Comparison of ENCODE assay signal across 1 cellular context in the genomic region with DNA sequence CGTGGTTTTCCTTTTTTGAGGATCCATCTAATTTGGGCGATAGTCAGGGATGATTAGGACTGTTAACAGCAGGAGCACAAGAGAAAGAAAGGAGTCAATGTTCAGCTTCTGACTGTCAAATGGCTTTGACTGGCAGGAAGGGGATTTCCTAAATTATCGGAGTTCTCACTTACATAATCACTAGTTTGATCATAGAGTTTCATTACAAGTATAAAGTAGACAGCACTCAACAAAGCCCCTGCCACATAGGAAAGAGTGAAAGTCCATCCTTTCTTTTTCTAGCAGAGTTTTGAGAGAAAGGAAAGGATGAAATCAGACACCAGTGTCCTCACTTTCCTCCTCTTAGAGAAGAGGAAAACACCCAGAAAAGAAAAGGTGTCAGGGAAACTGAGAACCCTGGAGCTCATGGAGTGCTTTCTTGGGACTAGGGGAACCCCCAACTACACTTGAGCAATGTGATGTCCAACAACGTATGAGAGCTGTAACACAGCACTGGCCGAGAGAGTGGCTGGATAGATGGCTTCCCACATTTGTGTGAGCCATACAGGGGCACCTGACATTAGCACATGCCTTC.
TF ChIP-seq lines count a peak whose summit lies in the region.

No MANE protein-coding gene starts in this region.

TF ChIP-seq in GM12878, 131 proteins besides CTCF, POLR2A, EP300 and RAD21 (continues in another document):
- peak; percentile 85 for TF ChIP-seq EED (IDR thresholded peaks at IDR 0.05; ENCODE audit: low read depth)
- TF ChIP-seq SMARCA5 (IDR thresholded peaks at IDR 0.05), result no peak
- TF ChIP-seq KAT2A (conservative IDR thresholded peaks at IDR 0.05; ENCODE audit: control insufficient read depth, low read depth, low read length), result no peak
- TF ChIP-seq, protein P1, sequence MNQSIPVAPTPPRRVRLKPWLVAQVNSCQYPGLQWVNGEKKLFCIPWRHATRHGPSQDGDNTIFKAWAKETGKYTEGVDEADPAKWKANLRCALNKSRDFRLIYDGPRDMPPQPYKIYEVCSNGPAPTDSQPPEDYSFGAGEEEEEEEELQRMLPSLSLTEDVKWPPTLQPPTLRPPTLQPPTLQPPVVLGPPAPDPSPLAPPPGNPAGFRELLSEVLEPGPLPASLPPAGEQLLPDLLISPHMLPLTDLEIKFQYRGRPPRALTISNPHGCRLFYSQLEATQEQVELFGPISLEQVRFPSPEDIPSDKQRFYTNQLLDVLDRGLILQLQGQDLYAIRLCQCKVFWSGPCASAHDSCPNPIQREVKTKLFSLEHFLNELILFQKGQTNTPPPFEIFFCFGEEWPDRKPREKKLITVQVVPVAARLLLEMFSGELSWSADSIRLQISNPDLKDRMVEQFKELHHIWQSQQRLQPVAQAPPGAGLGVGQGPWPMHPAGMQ (IDR thresholded peaks at IDR 0.05; ENCODE audit: borderline replicate concordance), result no peak
- no peak for TF ChIP-seq CBX5 (IDR thresholded peaks at IDR 0.05; ENCODE audit: low read depth)
- TF ChIP-seq, protein P2, sequence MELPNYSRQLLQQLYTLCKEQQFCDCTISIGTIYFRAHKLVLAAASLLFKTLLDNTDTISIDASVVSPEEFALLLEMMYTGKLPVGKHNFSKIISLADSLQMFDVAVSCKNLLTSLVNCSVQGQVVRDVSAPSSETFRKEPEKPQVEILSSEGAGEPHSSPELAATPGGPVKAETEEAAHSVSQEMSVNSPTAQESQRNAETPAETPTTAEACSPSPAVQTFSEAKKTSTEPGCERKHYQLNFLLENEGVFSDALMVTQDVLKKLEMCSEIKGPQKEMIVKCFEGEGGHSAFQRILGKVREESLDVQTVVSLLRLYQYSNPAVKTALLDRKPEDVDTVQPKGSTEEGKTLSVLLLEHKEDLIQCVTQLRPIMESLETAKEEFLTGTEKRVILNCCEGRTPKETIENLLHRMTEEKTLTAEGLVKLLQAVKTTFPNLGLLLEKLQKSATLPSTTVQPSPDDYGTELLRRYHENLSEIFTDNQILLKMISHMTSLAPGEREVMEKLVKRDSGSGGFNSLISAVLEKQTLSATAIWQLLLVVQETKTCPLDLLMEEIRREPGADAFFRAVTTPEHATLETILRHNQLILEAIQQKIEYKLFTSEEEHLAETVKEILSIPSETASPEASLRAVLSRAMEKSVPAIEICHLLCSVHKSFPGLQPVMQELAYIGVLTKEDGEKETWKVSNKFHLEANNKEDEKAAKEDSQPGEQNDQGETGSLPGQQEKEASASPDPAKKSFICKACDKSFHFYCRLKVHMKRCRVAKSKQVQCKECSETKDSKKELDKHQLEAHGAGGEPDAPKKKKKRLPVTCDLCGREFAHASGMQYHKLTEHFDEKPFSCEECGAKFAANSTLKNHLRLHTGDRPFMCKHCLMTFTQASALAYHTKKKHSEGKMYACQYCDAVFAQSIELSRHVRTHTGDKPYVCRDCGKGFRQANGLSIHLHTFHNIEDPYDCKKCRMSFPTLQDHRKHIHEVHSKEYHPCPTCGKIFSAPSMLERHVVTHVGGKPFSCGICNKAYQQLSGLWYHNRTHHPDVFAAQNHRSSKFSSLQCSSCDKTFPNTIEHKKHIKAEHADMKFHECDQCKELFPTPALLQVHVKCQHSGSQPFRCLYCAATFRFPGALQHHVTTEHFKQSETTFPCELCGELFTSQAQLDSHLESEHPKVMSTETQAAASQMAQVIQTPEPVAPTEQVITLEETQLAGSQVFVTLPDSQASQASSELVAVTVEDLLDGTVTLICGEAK (IDR thresholded peaks at IDR 0.05; ENCODE audit: borderline replicate concordance), result no peak
- peak; percentile 89; the same call in 1 of the 2 replicates for TF ChIP-seq DPF2 (IDR thresholded peaks at IDR 0.05)
- TF ChIP-seq SREBF2 (IDR thresholded peaks at IDR 0.05; ENCODE audit: low read length), result no peak
- 0 out of 2 replicates have a peak, but pooled peaks have one; percentile 39 for TF ChIP-seq BMI1 (IDR thresholded peaks at IDR 0.05; ENCODE audit: borderline replicate concordance)
- TF ChIP-seq, protein P3, sequence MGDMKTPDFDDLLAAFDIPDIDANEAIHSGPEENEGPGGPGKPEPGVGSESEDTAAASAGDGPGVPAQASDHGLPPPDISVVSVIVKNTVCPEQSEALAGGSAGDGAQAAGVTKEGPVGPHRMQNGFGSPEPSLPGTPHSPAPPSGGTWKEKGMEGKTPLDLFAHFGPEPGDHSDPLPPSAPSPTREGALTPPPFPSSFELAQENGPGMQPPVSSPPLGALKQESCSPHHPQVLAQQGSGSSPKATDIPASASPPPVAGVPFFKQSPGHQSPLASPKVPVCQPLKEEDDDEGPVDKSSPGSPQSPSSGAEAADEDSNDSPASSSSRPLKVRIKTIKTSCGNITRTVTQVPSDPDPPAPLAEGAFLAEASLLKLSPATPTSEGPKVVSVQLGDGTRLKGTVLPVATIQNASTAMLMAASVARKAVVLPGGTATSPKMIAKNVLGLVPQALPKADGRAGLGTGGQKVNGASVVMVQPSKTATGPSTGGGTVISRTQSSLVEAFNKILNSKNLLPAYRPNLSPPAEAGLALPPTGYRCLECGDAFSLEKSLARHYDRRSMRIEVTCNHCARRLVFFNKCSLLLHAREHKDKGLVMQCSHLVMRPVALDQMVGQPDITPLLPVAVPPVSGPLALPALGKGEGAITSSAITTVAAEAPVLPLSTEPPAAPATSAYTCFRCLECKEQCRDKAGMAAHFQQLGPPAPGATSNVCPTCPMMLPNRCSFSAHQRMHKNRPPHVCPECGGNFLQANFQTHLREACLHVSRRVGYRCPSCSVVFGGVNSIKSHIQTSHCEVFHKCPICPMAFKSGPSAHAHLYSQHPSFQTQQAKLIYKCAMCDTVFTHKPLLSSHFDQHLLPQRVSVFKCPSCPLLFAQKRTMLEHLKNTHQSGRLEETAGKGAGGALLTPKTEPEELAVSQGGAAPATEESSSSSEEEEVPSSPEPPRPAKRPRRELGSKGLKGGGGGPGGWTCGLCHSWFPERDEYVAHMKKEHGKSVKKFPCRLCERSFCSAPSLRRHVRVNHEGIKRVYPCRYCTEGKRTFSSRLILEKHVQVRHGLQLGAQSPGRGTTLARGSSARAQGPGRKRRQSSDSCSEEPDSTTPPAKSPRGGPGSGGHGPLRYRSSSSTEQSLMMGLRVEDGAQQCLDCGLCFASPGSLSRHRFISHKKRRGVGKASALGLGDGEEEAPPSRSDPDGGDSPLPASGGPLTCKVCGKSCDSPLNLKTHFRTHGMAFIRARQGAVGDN (IDR thresholded peaks at IDR 0.05), result 0 out of 2 replicates have a peak, but pooled peaks have one; percentile 22
- TF ChIP-seq CBX3 (IDR thresholded peaks at IDR 0.05; ENCODE audit: borderline replicate concordance, low read depth), result no peak
- TF ChIP-seq, protein P4, sequence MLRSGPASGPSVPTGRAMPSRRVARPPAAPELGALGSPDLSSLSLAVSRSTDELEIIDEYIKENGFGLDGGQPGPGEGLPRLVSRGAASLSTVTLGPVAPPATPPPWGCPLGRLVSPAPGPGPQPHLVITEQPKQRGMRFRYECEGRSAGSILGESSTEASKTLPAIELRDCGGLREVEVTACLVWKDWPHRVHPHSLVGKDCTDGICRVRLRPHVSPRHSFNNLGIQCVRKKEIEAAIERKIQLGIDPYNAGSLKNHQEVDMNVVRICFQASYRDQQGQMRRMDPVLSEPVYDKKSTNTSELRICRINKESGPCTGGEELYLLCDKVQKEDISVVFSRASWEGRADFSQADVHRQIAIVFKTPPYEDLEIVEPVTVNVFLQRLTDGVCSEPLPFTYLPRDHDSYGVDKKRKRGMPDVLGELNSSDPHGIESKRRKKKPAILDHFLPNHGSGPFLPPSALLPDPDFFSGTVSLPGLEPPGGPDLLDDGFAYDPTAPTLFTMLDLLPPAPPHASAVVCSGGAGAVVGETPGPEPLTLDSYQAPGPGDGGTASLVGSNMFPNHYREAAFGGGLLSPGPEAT (IDR thresholded peaks at IDR 0.05; ENCODE audit: low read depth), result peak; percentile 83
- peak; percentile 72 to 76; a peak in 3 of 4 replicates for TF ChIP-seq IKZF2 (IDR thresholded peaks at IDR 0.05)
- no peak for TF ChIP-seq FOS (IDR thresholded peaks at IDR 0.05; ENCODE audit: borderline replicate concordance, extremely low read depth, insufficient read length)
- TF ChIP-seq LARP7 (IDR thresholded peaks at IDR 0.05), result peak; percentile 44; the same call in 1 of the 2 replicates
- peak; percentile 35; the same call in 1 of the 2 replicates for TF ChIP-seq FOXM1 (IDR thresholded peaks at IDR 0.05; ENCODE audit: low read depth, low read length)
- TF ChIP-seq RB1 (IDR thresholded peaks at IDR 0.05; ENCODE audit: borderline replicate concordance), result no peak
- TF ChIP-seq MXI1 (IDR thresholded peaks at IDR 0.05; ENCODE audit: low read depth, low read length), result no peak
- TF ChIP-seq NBN (IDR thresholded peaks at IDR 0.05), result peak; percentile 54
- TF ChIP-seq, protein P5, sequence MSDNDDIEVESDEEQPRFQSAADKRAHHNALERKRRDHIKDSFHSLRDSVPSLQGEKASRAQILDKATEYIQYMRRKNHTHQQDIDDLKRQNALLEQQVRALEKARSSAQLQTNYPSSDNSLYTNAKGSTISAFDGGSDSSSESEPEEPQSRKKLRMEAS (IDR thresholded peaks at IDR 0.05; ENCODE audit: low read depth, low read length), result no peak
- TF ChIP-seq TCF7 (IDR thresholded peaks at IDR 0.05; ENCODE audit: borderline replicate concordance), result no peak
- TF ChIP-seq POLR2AphosphoS5 (IDR thresholded peaks at IDR 0.05; ENCODE audit: low read length), result no peak
- no peak for TF ChIP-seq TCF12 (IDR thresholded peaks at IDR 0.05; ENCODE audit: low read depth, low read length)
- TF ChIP-seq IKZF1 (conservative IDR thresholded peaks at IDR 0.05), result peak; percentile 84
- peak; percentile 90 for TF ChIP-seq RELA (IDR thresholded peaks at IDR 0.05; ENCODE audit: borderline replicate concordance, partially characterized antibody)
- no peak for TF ChIP-seq ZNF384 (IDR thresholded peaks at IDR 0.05; ENCODE audit: borderline replicate concordance, low read depth, low read length)
- TF ChIP-seq, protein P6, sequence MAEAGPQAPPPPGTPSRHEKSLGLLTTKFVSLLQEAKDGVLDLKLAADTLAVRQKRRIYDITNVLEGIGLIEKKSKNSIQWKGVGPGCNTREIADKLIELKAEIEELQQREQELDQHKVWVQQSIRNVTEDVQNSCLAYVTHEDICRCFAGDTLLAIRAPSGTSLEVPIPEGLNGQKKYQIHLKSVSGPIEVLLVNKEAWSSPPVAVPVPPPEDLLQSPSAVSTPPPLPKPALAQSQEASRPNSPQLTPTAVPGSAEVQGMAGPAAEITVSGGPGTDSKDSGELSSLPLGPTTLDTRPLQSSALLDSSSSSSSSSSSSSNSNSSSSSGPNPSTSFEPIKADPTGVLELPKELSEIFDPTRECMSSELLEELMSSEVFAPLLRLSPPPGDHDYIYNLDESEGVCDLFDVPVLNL (IDR thresholded peaks at IDR 0.05; ENCODE audit: low read depth, low read length), result no peak
- TF ChIP-seq RFX5 (IDR thresholded peaks at IDR 0.05; ENCODE audit: low read depth, low read length), result no peak
- TF ChIP-seq, protein P7, sequence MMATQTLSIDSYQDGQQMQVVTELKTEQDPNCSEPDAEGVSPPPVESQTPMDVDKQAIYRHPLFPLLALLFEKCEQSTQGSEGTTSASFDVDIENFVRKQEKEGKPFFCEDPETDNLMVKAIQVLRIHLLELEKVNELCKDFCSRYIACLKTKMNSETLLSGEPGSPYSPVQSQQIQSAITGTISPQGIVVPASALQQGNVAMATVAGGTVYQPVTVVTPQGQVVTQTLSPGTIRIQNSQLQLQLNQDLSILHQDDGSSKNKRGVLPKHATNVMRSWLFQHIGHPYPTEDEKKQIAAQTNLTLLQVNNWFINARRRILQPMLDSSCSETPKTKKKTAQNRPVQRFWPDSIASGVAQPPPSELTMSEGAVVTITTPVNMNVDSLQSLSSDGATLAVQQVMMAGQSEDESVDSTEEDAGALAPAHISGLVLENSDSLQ (IDR thresholded peaks at IDR 0.05), result peak; percentile 94
- no peak for TF ChIP-seq SUPT20H (IDR thresholded peaks at IDR 0.05; ENCODE audit: borderline replicate concordance, control insufficient read depth, low read depth, low read length)
- no peak for TF ChIP-seq CHD1 (IDR thresholded peaks at IDR 0.05; ENCODE audit: low read depth, low read length)
- TF ChIP-seq ATF7 (IDR thresholded peaks at IDR 0.05; ENCODE audit: low read depth), result peak; percentile 90
- TF ChIP-seq STAT1 (conservative IDR thresholded peaks at IDR 0.05), result no peak
- no peak for TF ChIP-seq ZNF24 (IDR thresholded peaks at IDR 0.05)
- no peak for TF ChIP-seq CEBPB (IDR thresholded peaks at IDR 0.05; ENCODE audit: borderline replicate concordance in 1 of 2, low read depth in 2 of 2, low read length in 2 of 2)
- TF ChIP-seq, protein P8, sequence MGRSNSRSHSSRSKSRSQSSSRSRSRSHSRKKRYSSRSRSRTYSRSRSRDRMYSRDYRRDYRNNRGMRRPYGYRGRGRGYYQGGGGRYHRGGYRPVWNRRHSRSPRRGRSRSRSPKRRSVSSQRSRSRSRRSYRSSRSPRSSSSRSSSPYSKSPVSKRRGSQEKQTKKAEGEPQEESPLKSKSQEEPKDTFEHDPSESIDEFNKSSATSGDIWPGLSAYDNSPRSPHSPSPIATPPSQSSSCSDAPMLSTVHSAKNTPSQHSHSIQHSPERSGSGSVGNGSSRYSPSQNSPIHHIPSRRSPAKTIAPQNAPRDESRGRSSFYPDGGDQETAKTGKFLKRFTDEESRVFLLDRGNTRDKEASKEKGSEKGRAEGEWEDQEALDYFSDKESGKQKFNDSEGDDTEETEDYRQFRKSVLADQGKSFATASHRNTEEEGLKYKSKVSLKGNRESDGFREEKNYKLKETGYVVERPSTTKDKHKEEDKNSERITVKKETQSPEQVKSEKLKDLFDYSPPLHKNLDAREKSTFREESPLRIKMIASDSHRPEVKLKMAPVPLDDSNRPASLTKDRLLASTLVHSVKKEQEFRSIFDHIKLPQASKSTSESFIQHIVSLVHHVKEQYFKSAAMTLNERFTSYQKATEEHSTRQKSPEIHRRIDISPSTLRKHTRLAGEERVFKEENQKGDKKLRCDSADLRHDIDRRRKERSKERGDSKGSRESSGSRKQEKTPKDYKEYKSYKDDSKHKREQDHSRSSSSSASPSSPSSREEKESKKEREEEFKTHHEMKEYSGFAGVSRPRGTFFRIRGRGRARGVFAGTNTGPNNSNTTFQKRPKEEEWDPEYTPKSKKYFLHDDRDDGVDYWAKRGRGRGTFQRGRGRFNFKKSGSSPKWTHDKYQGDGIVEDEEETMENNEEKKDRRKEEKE (IDR thresholded peaks at IDR 0.05), result no peak
- TF ChIP-seq STAT3 (IDR thresholded peaks at IDR 0.05; ENCODE audit: low read depth, low read length), result no peak
- TF ChIP-seq, protein P9, sequence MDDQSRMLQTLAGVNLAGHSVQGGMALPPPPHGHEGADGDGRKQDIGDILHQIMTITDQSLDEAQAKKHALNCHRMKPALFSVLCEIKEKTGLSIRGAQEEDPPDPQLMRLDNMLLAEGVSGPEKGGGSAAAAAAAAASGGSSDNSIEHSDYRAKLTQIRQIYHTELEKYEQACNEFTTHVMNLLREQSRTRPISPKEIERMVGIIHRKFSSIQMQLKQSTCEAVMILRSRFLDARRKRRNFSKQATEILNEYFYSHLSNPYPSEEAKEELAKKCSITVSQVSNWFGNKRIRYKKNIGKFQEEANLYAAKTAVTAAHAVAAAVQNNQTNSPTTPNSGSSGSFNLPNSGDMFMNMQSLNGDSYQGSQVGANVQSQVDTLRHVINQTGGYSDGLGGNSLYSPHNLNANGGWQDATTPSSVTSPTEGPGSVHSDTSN (IDR thresholded peaks at IDR 0.05; ENCODE audit: insufficient replicate concordance, low read depth, low read length), result peak; percentile 84
- no peak for TF ChIP-seq NR2C1 (IDR thresholded peaks at IDR 0.05)
- TF ChIP-seq, protein P10, sequence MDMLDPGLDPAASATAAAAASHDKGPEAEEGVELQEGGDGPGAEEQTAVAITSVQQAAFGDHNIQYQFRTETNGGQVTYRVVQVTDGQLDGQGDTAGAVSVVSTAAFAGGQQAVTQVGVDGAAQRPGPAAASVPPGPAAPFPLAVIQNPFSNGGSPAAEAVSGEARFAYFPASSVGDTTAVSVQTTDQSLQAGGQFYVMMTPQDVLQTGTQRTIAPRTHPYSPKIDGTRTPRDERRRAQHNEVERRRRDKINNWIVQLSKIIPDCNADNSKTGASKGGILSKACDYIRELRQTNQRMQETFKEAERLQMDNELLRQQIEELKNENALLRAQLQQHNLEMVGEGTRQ (IDR thresholded peaks at IDR 0.05; ENCODE audit: borderline replicate concordance, low read depth, low read length), result no peak
- no peak for TF ChIP-seq GABPA (IDR thresholded peaks at IDR 0.05; ENCODE audit: low read depth)
